In genomic region chr16:64996641-64997040, GRCh38 we compare ENCODE assay signal across 21 cellular contexts.
A peak's percentile ranks its signal among the peaks of the same experiment; 100 is the strongest.
DNase-seq lines count a peak whose midpoint lies in the region; ATAC-seq and TF ChIP-seq lines count a peak whose summit lies in the region.
"Had no signal": no experiment of that assay in that cellular context is flagged by ENCODE, and none has a peak within 500 bp of the region (broad histone marks: within the 10 kb centered on the region; RNA-seq: fewer than 3 reads in every experiment).

No MANE protein-coding gene starts in this region.

- peaks cover 0 to 34% (median 6%) of the 10 kb centered on the region in 4 donors for H3K36me3 ChIP-seq in esophagus muscularis mucosa
- H3K36me3 ChIP-seq: HAP-1 had no signal

- no peaks in the 10 kb centered on the region for H3K4me1 ChIP-seq in esophagus muscularis mucosa
- H3K4me1 ChIP-seq: HAP-1 had no signal

- peak; percentile 75 for ATAC-seq in left colon
- ATAC-seq: GM12878, GM23338, Right ventricle myocardium inferior had no signal

- no peaks in the 10 kb centered on the region for H3K9me3 ChIP-seq in esophagus muscularis mucosa
- H3K9me3 ChIP-seq: HAP-1 had no signal

- WGBS in esophagus muscularis mucosa, result 96% methylated on average over 5 of the region's 5 CpGs

- no peak overlapping the region for H3K4me3 ChIP-seq in esophagus muscularis mucosa
- H3K4me3 ChIP-seq: GM12878, GM23338, HAP-1 had no signal

- no peak overlapping the region for H3K27ac ChIP-seq in esophagus muscularis mucosa (replicated peaks in 1 of 4)

- no peak for TF ChIP-seq CTCF in esophagus muscularis mucosa (IDR thresholded peaks at IDR 0.05)

- no peak for TF ChIP-seq EP300 in esophagus muscularis mucosa (IDR thresholded peaks at IDR 0.05)

- DNase-seq in NCI-H146 (lab: John Stamatoyannopoulos, UW) (peak; percentile 6), NCI-H146 treated with DMSO at 0.1 percent for 48 hours (lab: John Stamatoyannopoulos, UW; ENCODE audit: unreplicated experiment) (no peak), DMS53 treated with DMSO at 0.1 percent for 48 hours (lab: John Stamatoyannopoulos, UW; ENCODE audit: unreplicated experiment) (peak; percentile 32), NCI-H748 (lab: John Stamatoyannopoulos, UW; ENCODE audit: unreplicated experiment) (peak; percentile 87), left colon (no peak), putamen (ENCODE audit: low spot score) (no peak), esophagus muscularis mucosa (ENCODE audit: extremely low spot score) (no peak), NCI-H226 (no peak)
- DNase-seq: AML-193; C1 segment of cervical spinal cord; CD8-positive, alpha-beta memory T cell; DND-41; MM.1S; NCI-H1048; NCI-H1436 treated with DMSO at 0.1 percent for 48 hours; NCI-H2227 treated with DMSO at 0.1 percent for 48 hours; NCI-H82 had no signal

- no peak for TF ChIP-seq POLR2A in esophagus muscularis mucosa (IDR thresholded peaks at IDR 0.05; ENCODE audit: low read depth)

- intact Hi-C loops in left colon (cut with DNase I, micrococcal nuclease), result no loop called here
- intact Hi-C loops in esophagus muscularis mucosa (cut with DNase I), result no loop called here

- no peaks in the 10 kb centered on the region for H3K27me3 ChIP-seq in esophagus muscularis mucosa

Comparison
In these comparisons a context has a peak if more than half of its experiments do, and no peak if none do; other contexts are left out.
1. DNase-seq: peak in NCI-H146 (single experiment), DMS53 treated with DMSO at 0.1 percent for 48 hours (single experiment) and NCI-H748 (single experiment); none in NCI-H146 treated with DMSO at 0.1 percent for 48 hours (single experiment), left colon (0 of 2), putamen (single experiment), esophagus muscularis mucosa (single experiment) and NCI-H226 (single experiment).